In genomic region chr17:31174215-31174614, GRCh38 we compare ENCODE assay signal across 3 cellular contexts.
"Had no signal": no experiment of that assay in that cellular context is flagged by ENCODE, and none has a peak within 500 bp of the region (broad histone marks: within the 10 kb centered on the region; RNA-seq: fewer than 3 reads in every experiment).

No MANE protein-coding gene starts in this region.

- DNase-seq: GDM1, GF-D8 had no signal

- H3K4me3 ChIP-seq: GM12878 had no signal

- ATAC-seq: GM12878 had no signal
